In genomic region chr20:19211252-19211651, GRCh38 we compare ENCODE assay signal across 1 cellular context.
TF ChIP-seq lines count a peak whose summit lies in the region.

No MANE protein-coding gene starts in this region.

TF ChIP-seq in H1, 55 proteins besides CTCF, POLR2A, EP300 and RAD21:
- TF ChIP-seq KDM5A (IDR thresholded peaks at IDR 0.05; ENCODE audit: low read length), result no peak
- no peak for TF ChIP-seq CBX8 (IDR thresholded peaks at IDR 0.05; ENCODE audit: borderline replicate concordance, low read depth, low read length)
- TF ChIP-seq CHD2 (IDR thresholded peaks at IDR 0.05; ENCODE audit: low read length), result no peak
- TF ChIP-seq YY1 (IDR thresholded peaks at IDR 0.05; ENCODE audit: low read depth, low read length), result no peak
- TF ChIP-seq TAF7 (optimal IDR thresholded peaks at IDR 0.05; ENCODE audit: borderline replicate concordance, low read depth, low read length), result no peak
- no peak for TF ChIP-seq SIN3A (conservative IDR thresholded peaks at IDR 0.05 in 1 of 2, IDR thresholded peaks at IDR 0.05 in 1 of 2; ENCODE audit: low read depth in 1 of 2, low read length in 2 of 2)
- no peak for TF ChIP-seq CEBPB (IDR thresholded peaks at IDR 0.05; ENCODE audit: low read depth, low read length)
- no peak for TF ChIP-seq CHD7 (IDR thresholded peaks at IDR 0.05; ENCODE audit: insufficient replicate concordance, low read length)
- TF ChIP-seq RBBP5 (IDR thresholded peaks at IDR 0.05; ENCODE audit: borderline replicate concordance, low read depth, low read length), result no peak
- no peak for TF ChIP-seq POU5F1 (IDR thresholded peaks at IDR 0.05; ENCODE audit: low read depth, low read length)
- TF ChIP-seq TAF1 (IDR thresholded peaks at IDR 0.05; ENCODE audit: low read depth, low read length), result no peak
- no peak for TF ChIP-seq SP4 (IDR thresholded peaks at IDR 0.05; ENCODE audit: low read length)
- TF ChIP-seq MAX (IDR thresholded peaks at IDR 0.05), result no peak
- no peak for TF ChIP-seq TEAD4 (IDR thresholded peaks at IDR 0.05; ENCODE audit: low read depth, low read length)
- no peak for TF ChIP-seq NANOG (IDR thresholded peaks at IDR 0.05; ENCODE audit: insufficient read depth, low read depth, low read length, poor library complexity, severe bottlenecking)
- no peak for TF ChIP-seq RNF2 (IDR thresholded peaks at IDR 0.05; ENCODE audit: borderline replicate concordance, low read depth, low read length, missing control alignments, poor library complexity, severe bottlenecking)
- no peak for TF ChIP-seq KDM4A (IDR thresholded peaks at IDR 0.05; ENCODE audit: low read depth, low read length, severe bottlenecking)
